In genomic region chr1:179867493-179868330, GRCh38 we compare ENCODE assay signal across 8 cellular contexts. TPM values are rescaled to one million over a fixed set of nuclear protein-coding genes. Genes with fewer than 3 reads are reported as not detected.
DNase-seq lines count a peak whose midpoint lies in the region; ATAC-seq and TF ChIP-seq lines count a peak whose summit lies in the region.

No MANE protein-coding gene starts in this region.

- in situ Hi-C loops in mammary epithelial cell (cut with MboI; ENCODE audit: low sequenced_read_pairs in 2 of 2) = loop anchor here in 1 of 2 donors (10.0 kb wide), 1 partner anchor 307 kb away; no protein-coding TSS in a partner anchor

- 0% methylated on average over 1 of the region's 1 CpG for WGBS in mammary epithelial cell (ENCODE audit: low coverage, missing lambda C conversion rate)

- H2AFZ ChIP-seq in mammary epithelial cell (ENCODE audit: low read depth, low read length) = no peak overlapping the region

- intact Hi-C loops in mammary epithelial cell (cut with micrococcal nuclease) = loop anchor here (1.0 to 2.0 kb wide), 2 partner anchors 301 to 311 kb away; no protein-coding TSS in a partner anchor

- H3K4me2 ChIP-seq in mammary epithelial cell (ENCODE audit: insufficient read depth, low read depth, low read length) = no peak overlapping the region

- dilution Hi-C loops in mammary epithelial cell (cut with HindIII; ENCODE audit: low sequenced_read_pairs) = no loop called here

- no peak overlapping the region for H3K9ac ChIP-seq in mammary epithelial cell (ENCODE audit: insufficient read depth, low read length)

- no peaks in the 10 kb centered on the region for H3K27me3 ChIP-seq in MG63
- H3K27me3 ChIP-seq in mammary epithelial cell (ENCODE audit: insufficient read depth, low read length) = no peaks in the 10 kb centered on the region

- H3K36me3 ChIP-seq in MG63 (peaks cover 81% of the 10 kb centered on the region), mammary epithelial cell (ENCODE audit: insufficient read depth, low read length) (peaks cover 24% of the 10 kb centered on the region)

- ATAC-seq in GM21390 (IDR thresholded peaks at IDR 0.05; ENCODE audit: unreplicated experiment) = peak; percentile 80
- ATAC-seq in left lobe of liver = peak; percentile 82
- ATAC-seq in stimulated activated naive CD8-positive, alpha-beta T cell treated with anti-CD3 and anti-CD28 coated beads, Interleukin-15, Interleukin-2, amounts not matched to agents 100 U/mL and 50 U/mL, for 24 hours = peak; percentile 71

- DNase-seq in COR-L47 (lab: John Stamatoyannopoulos, UW) = peak; percentile 54
- peak; percentile 40 for DNase-seq in MG63
- peak in 4 of 5 donors; percentile 15 to 34 (median 26) for DNase-seq in T-helper 1 cell
- peak; percentile 25 for DNase-seq in mammary epithelial cell
- no peak for DNase-seq in left lobe of liver (ENCODE audit: low spot score)
- peak; percentile 51 for DNase-seq in stimulated activated naive CD8-positive, alpha-beta T cell treated with anti-CD3 and anti-CD28 coated beads, Interleukin-15, Interleukin-2, amounts not matched to agents 100 U/mL and 50 U/mL, for 24 hours
- DNase-seq in OCI-M2 (lab: John Stamatoyannopoulos, UW; ENCODE audit: unreplicated experiment) = no peak

- H4K20me1 ChIP-seq in mammary epithelial cell (ENCODE audit: insufficient read depth, low read length) = peaks cover 2% of the 10 kb centered on the region

- BruUV-seq in mammary epithelial cell (replicated peaks; lab: Mats Ljungman, UMichigan) = no TSS peak

- TF ChIP-seq CTCF in mammary epithelial cell (conservative IDR thresholded peaks at IDR 0.05 in 1 of 2, IDR thresholded peaks at IDR 0.05 in 1 of 2; ENCODE audit: extremely low read depth in 1 of 2, insufficient read depth in 1 of 2, low read depth in 1 of 2, low read length in 2 of 2) = peak; percentile 68 to 69

- H3K4me1 ChIP-seq in mammary epithelial cell (ENCODE audit: insufficient read depth, low read length) = no peaks in the 10 kb centered on the region

- H3K9me3 ChIP-seq in MG63 = no peaks in the 10 kb centered on the region
- no peaks in the 10 kb centered on the region for H3K9me3 ChIP-seq in mammary epithelial cell (replicated peaks; ENCODE audit: insufficient read depth, low read length)

- peaks cover 93% of the 10 kb centered on the region for H3K79me2 ChIP-seq in mammary epithelial cell (ENCODE audit: insufficient read depth, low read length)

- CTCF ChIA-PET in mammary epithelial cell (lab: Charles Lee; ENCODE audit: low non-redundant PET) = interaction anchor here (0.6 kb wide), 1 partner anchor 301 kb away, joined by 4 read pairs; no protein-coding TSS in a partner anchor

- no peak overlapping the region for H3K27ac ChIP-seq in mammary epithelial cell (ENCODE audit: insufficient read depth, low read depth, low read length)

- H3K4me3 ChIP-seq in MG63 = no peak overlapping the region
- H3K4me3 ChIP-seq in mammary epithelial cell (replicated peaks in 1 of 3; ENCODE audit: insufficient read depth in 1 of 3, low read depth in 2 of 3, low read length in 3 of 3) = no peak overlapping the region

RNA-seq across cellular contexts. Expression of gene TOR1AIP2, which starts 9.9 kb away (rescaled TPM):
- 52.8 and 59.3 TPM in 2 replicates for total RNA-seq in MG63 (2014; rRNA removed; shearing (Covaris generic); ENCODE audit: low replicate concordance)
- 100 to 1,000 TPM; 103 to 117 TPM for total RNA-seq in mammary epithelial cell
- polyA plus RNA-seq in mammary epithelial cell = 31.1 TPM
- polyA minus RNA-seq in mammary epithelial cell = 140 TPM
- 84.1 TPM for total RNA-seq in left lobe of liver

RNA-seq across cellular contexts. Expression of gene TOR1AIP1, which starts 14.4 kb away (rescaled TPM):
- total RNA-seq in MG63 (2014; rRNA removed; shearing (Covaris generic); ENCODE audit: low replicate concordance) = 20.4 and 23.8 TPM in 2 replicates
- total RNA-seq in mammary epithelial cell (10 to 100 TPM; 46.5 to 55.3 TPM), left lobe of liver (22.2 TPM)
- 28.6 TPM for polyA plus RNA-seq in mammary epithelial cell
- polyA minus RNA-seq in mammary epithelial cell = 60.3 TPM

Comparison
In these comparisons a context has a peak if more than half of its experiments do, and no peak if none do; other contexts are left out.
1. DNase-seq: peak in COR-L47 (single experiment), MG63 (single experiment), T-helper 1 cell (4 of 5), mammary epithelial cell (single experiment) and stimulated activated naive CD8-positive, alpha-beta T cell treated with anti-CD3 and anti-CD28 coated beads, Interleukin-15, Interleukin-2, amounts not matched to agents 100 U/mL and 50 U/mL, for 24 hours (single experiment); none in left lobe of liver (single experiment) and OCI-M2 (single experiment).
2. Peak in every context shown above with its lines, with median percentiles within 50 percentile points of each other: ATAC-seq.